8 cellular contexts compared by ENCODE assay signal in genomic region chr18:58682429-58683069, GRCh38. TPM values are rescaled to one million over a fixed set of nuclear protein-coding genes. Genes with fewer than 3 reads are reported as not detected.
DNase-seq lines count a peak whose midpoint lies in the region; ATAC-seq and TF ChIP-seq lines count a peak whose summit lies in the region.

No MANE protein-coding gene starts in this region.

- H3K27ac ChIP-seq in suprapubic skin, result no peak overlapping the region

- no peaks in the 10 kb centered on the region for H3K9me3 ChIP-seq in suprapubic skin

- peaks cover 14% of the 10 kb centered on the region for H3K4me1 ChIP-seq in suprapubic skin

- no peaks in the 10 kb centered on the region for H3K27me3 ChIP-seq in suprapubic skin

- DNase-seq in COLO668 (lab: John Stamatoyannopoulos, UW; ENCODE audit: unreplicated experiment) (peak; percentile 33), NCI-H2029 (lab: John Stamatoyannopoulos, UW) (peak; percentile 52), dermis blood vessel endothelial cell (peak; percentile 75), myocyte (ENCODE audit: low read depth) (peak; percentile 70), suprapubic skin (ENCODE audit: low spot score in 2 of 2) (no peak), NCI-H774 (lab: John Stamatoyannopoulos, UW) (no peak)

- no peak for TF ChIP-seq POLR2A in suprapubic skin (IDR thresholded peaks at IDR 0.05)

- 43% methylated on average over 5 of the region's 5 CpGs for WGBS in suprapubic skin

- peaks cover 3% of the 10 kb centered on the region for H3K36me3 ChIP-seq in suprapubic skin

- ATAC-seq in GM18870 (IDR thresholded peaks at IDR 0.05; ENCODE audit: unreplicated experiment) (no peak), HG02642 (IDR thresholded peaks at IDR 0.05; ENCODE audit: poor library complexity, unreplicated experiment) (no peak)

- no peak for TF ChIP-seq CTCF in suprapubic skin (IDR thresholded peaks at IDR 0.05)

- H3K4me3 ChIP-seq in suprapubic skin, result no peak overlapping the region

- TF ChIP-seq EP300 in suprapubic skin (IDR thresholded peaks at IDR 0.05), result no peak

RNA-seq across cellular contexts. Expression of gene MALT1, which starts 11.3 kb away (rescaled TPM):
- 34.5 and 37.1 TPM in 2 replicates for total RNA-seq in dermis blood vessel endothelial cell
- 20.9 and 22.9 TPM in 2 replicates for total RNA-seq in myocyte
- 5.9 TPM for polyA plus RNA-seq in myocyte (2012)
- total RNA-seq in suprapubic skin, result 10 to 100 TPM; 33.9 to 49.5 (median 37.1) TPM

RNA-seq across cellular contexts. Expression of gene ALPK2, which starts 53.7 kb away (rescaled TPM):
- total RNA-seq in dermis blood vessel endothelial cell (0.09 and 0.17 TPM in 2 replicates), myocyte (40.8 and 43.7 TPM in 2 replicates), suprapubic skin (under 1 TPM; 0.16 to 0.72 (median 0.22) TPM)
- 24.2 TPM for polyA plus RNA-seq in myocyte (2012)

Comparison
In these comparisons a context has a peak if more than half of its experiments do, and no peak if none do; other contexts are left out.
1. DNase-seq: peak in COLO668 (single experiment), NCI-H2029 (single experiment), dermis blood vessel endothelial cell (single experiment) and myocyte (single experiment); none in suprapubic skin (0 of 2) and NCI-H774 (single experiment).
2. RNA of gene ALPK2, which starts 53.7 kb away (total RNA-seq): 40.8 to 43.7 TPM in myocyte; 0.16 to 0.72 TPM in suprapubic skin and 0.09 to 0.17 TPM in dermis blood vessel endothelial cell; every median in the first group is over 10 times any median in the second.